ENCODE assay signal across 7 cellular contexts in genomic region chr4:10107111-10108091, GRCh38. TPM values are rescaled to one million over a fixed set of nuclear protein-coding genes. Genes with fewer than 3 reads are reported as not detected.
A peak's percentile ranks its signal among the peaks of the same experiment; 100 is the strongest.
DNase-seq lines count a peak whose midpoint lies in the region; ATAC-seq and TF ChIP-seq lines count a peak whose summit lies in the region.

No MANE protein-coding gene starts in this region.

- TF ChIP-seq CTCF in adrenal gland (IDR thresholded peaks at IDR 0.05) = no peak

- peaks cover 67% of the 10 kb centered on the region for H3K4me1 ChIP-seq in HUES64 (ENCODE audit: insufficient read depth, low read length)
- peaks cover 30 to 36% of the 10 kb centered on the region in 2 donors for H3K4me1 ChIP-seq in adrenal gland (replicated peaks in 1 of 2)

- no peak for ATAC-seq in GM21723 (IDR thresholded peaks at IDR 0.05; ENCODE audit: unreplicated experiment)
- ATAC-seq in HG03025 (IDR thresholded peaks at IDR 0.05; ENCODE audit: low FRiP score, unreplicated experiment) = no peak
- no peak for ATAC-seq in HG02759 (IDR thresholded peaks at IDR 0.05; ENCODE audit: unreplicated experiment)

- intact Hi-C loops in adrenal gland (cut with DNase I) = no loop called here

- peak overlapping the region; percentile 84 to 94 (median 90) for H3K27ac Mint-ChIP-seq in immature natural killer cell

- TF ChIP-seq POLR2A in adrenal gland (IDR thresholded peaks at IDR 0.05) = no peak

- no peak overlapping the region for H3K9ac ChIP-seq in HUES64 (ENCODE audit: low read depth, low read length)

- peaks cover 0 to 7% (median 2%) of the 10 kb centered on the region in 3 donors for H3K27me3 Mint-ChIP-seq in immature natural killer cell (ENCODE audit: low read depth in 3 of 3)

- H3K27ac ChIP-seq in HUES64 (ENCODE audit: low read depth, low read length) (peak overlapping the region; percentile 36; the same call in 1 of the 2 replicates), adrenal gland (peak overlapping the region in 4 of 5 donors; percentile 61 to 88 (median 78)), temporal lobe (ENCODE audit: low read depth, low read length) (peak overlapping the region; percentile 30)

- peak overlapping the region; percentile 48 to 75 (median 65) for H3K4me3 Mint-ChIP-seq in immature natural killer cell

- H3K36me3 Mint-ChIP-seq in immature natural killer cell = peaks cover 0 to 23% (median 0%) of the 10 kb centered on the region in 3 donors

- DNase-seq in adrenal gland (peak in 1 of 7 donors; percentile 40), immature natural killer cell (no peak)

- H3K9me3 Mint-ChIP-seq in immature natural killer cell = no peaks in the 10 kb centered on the region

- 86% methylated on average over 19 of the region's 19 CpGs for WGBS in HUES64
- 66 to 79% (median 75%) methylated on average over 11 to 19 of the region's 19 CpGs for WGBS in adrenal gland, 4 donors

- H3K4me1 Mint-ChIP-seq in immature natural killer cell = peaks cover 96 to 100% of the 10 kb centered on the region in 2 donors

- no peaks in the 10 kb centered on the region for H3K27me3 ChIP-seq in HUES64 (ENCODE audit: insufficient read depth, low read length)
- H3K27me3 ChIP-seq in adrenal gland = no peaks in the 10 kb centered on the region

- no peak overlapping the region for H3K4me3 ChIP-seq in HUES64 (ENCODE audit: low read length)
- no peak overlapping the region for H3K4me3 ChIP-seq in adrenal gland

- H3K9me3 ChIP-seq in HUES64 (ENCODE audit: insufficient read depth, low read depth, low read length) = no peaks in the 10 kb centered on the region
- no peaks in the 10 kb centered on the region for H3K9me3 ChIP-seq in adrenal gland (replicated peaks in 1 of 3)

- H3K36me3 ChIP-seq in HUES64 (ENCODE audit: insufficient read depth, low read length) (peaks cover 76% of the 10 kb centered on the region), adrenal gland (replicated peaks in 1 of 2) (peaks cover 0 to 39% of the 10 kb centered on the region in 2 donors)

RNA-seq across cellular contexts. Expression of gene WDR1, which starts 9.2 kb away (rescaled TPM):
- 211 TPM for polyA plus RNA-seq in HUES64 (2013, experiment 1 of 2)
- polyA plus RNA-seq in HUES64 (2013, experiment 2 of 2) = 179 TPM
- total RNA-seq in adrenal gland (100 to 1,000 TPM in 7 of 8 donors, 10 to 100 TPM in 1; 84.4 to 219 (median 150) TPM), temporal lobe (59.7 TPM)
- polyA plus RNA-seq in adrenal gland (100 to 1,000 TPM in 1 of 3 donors, 10 to 100 TPM in 2; 66.5 to 228 (median 67.6) TPM), immature natural killer cell (100 to 1,000 TPM; 339 to 509 (median 401) TPM)
